In the genomic region with DNA sequence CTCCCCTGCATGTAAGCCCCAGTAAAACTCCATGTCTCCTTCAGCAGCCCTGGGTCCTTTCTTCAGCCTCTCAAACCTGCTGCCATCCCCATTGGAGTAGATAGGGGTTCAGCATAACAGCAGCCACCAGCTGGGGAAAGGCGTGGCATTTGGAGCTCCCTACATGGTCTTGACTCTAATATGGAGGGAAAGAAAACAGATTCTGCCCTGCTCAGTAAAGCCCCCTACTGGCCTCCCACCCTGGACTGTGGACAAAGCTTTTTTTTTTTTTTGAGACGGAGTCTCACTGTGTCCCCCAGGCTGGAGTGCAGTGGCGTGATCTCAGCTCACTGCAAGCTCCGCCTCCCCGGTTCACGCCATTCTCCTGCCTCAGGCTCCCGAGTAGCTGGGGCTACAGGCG, we compare ENCODE assay signal across 1 cellular context.
TF ChIP-seq lines count a peak whose summit lies in the region.

No MANE protein-coding gene starts in this region.

TF ChIP-seq in GM12878, 131 proteins besides CTCF, POLR2A, EP300 and RAD21:
- peak; percentile 25; the same call in 1 of the 2 replicates for TF ChIP-seq ZNF384 (IDR thresholded peaks at IDR 0.05; ENCODE audit: borderline replicate concordance, low read depth, low read length)
